19 cellular contexts compared by ENCODE assay signal in the genomic region with DNA sequence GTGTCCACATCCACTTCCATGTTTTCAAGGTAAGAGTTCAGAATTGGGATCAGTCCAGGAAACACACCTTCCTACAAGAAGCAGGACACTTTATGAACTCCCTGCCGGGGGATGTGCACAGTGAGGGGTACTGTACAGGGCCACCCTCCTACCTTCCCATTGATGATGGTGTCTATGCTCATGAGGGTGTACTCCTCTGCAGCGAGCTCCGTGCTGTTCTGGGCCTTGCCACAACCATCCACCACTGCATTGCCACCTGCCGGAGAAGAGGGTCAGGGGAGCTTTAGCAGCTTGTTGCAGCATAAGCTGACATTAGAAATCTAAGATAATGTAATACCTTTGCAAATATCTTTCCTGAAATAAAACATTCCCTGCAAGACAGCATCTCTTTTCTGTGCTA. TPM values are rescaled to one million over a fixed set of nuclear protein-coding genes. Genes with fewer than 3 reads are reported as not detected.
A peak's percentile ranks its signal among the peaks of the same experiment; 100 is the strongest.
DNase-seq lines count a peak whose midpoint lies in the region; ATAC-seq, FAIRE-seq and TF ChIP-seq lines count a peak whose summit lies in the region.
"Had no signal": no experiment of that assay in that cellular context is flagged by ENCODE, and none has a peak within 500 bp of the region (broad histone marks: within the 10 kb centered on the region; RNA-seq: fewer than 3 reads in every experiment).

No MANE protein-coding gene starts in this region.

- no peak overlapping the region; the same call in 1 of the 2 replicates for H4K5ac ChIP-seq in IMR-90 (ENCODE audit: low read depth, low read length)

- no peak for TF ChIP-seq CTCF in A549 (IDR thresholded peaks at IDR 0.05)
- no peak for TF ChIP-seq CTCF in IMR-90 (conservative IDR thresholded peaks at IDR 0.05; ENCODE audit: low read depth, low read length)
- 0 out of 2 replicates have a peak, but pooled peaks have one; percentile 4 for TF ChIP-seq CTCF in WERI-Rb-1 (IDR thresholded peaks at IDR 0.05; ENCODE audit: low read depth, low read length)
- no peak for TF ChIP-seq CTCF in gastrocnemius medialis (IDR thresholded peaks at IDR 0.05 in 4 of 5, conservative IDR thresholded peaks at IDR 0.05 in 1 of 5)

- H4K8ac ChIP-seq in IMR-90 (ENCODE audit: low read depth in 2 of 2, low read length in 2 of 2) (no peak overlapping the region), trophoblast cell (ENCODE audit: low read depth, low read length) (no peak overlapping the region)

- TF ChIP-seq RAD21 in A549 (conservative IDR thresholded peaks at IDR 0.05 in 1 of 2, IDR thresholded peaks at IDR 0.05 in 1 of 2) (no peak), IMR-90 (IDR thresholded peaks at IDR 0.05; ENCODE audit: low read length) (no peak)

- H2AK5ac ChIP-seq in IMR-90 (ENCODE audit: low read depth, low read length) (peak overlapping the region; percentile 13; the same call in 1 of the 2 replicates), trophoblast cell (ENCODE audit: low read length) (no peak overlapping the region)

- H3K23ac ChIP-seq in IMR-90 (ENCODE audit: low read depth, low read length) (no peak overlapping the region), trophoblast cell (ENCODE audit: low read length) (peak overlapping the region; percentile 4)

- no peak for TF ChIP-seq POLR2A in A549 (IDR thresholded peaks at IDR 0.05; ENCODE audit: low read length)
- no peak for TF ChIP-seq POLR2A in IMR-90 (IDR thresholded peaks at IDR 0.05; ENCODE audit: low read depth, low read length)
- no peak for TF ChIP-seq POLR2A in gastrocnemius medialis (IDR thresholded peaks at IDR 0.05)

- no peak overlapping the region for H3K18ac ChIP-seq in IMR-90 (ENCODE audit: low read depth, low read length)
- no peak overlapping the region for H3K18ac ChIP-seq in trophoblast cell (ENCODE audit: low read length)

- H3K4me1 ChIP-seq in A549 (peaks cover 60% of the 10 kb centered on the region), IMR-90 (ENCODE audit: control insufficient read depth, insufficient read depth, low read length) (peaks cover 20% of the 10 kb centered on the region), trophoblast cell (ENCODE audit: control insufficient read depth in 1 of 2, insufficient read depth in 2 of 2, low read length in 2 of 2) (no peaks in the 10 kb centered on the region), gastrocnemius medialis (no peaks in the 10 kb centered on the region)
- H3K4me1 ChIP-seq: BLaER1, Caco-2 had no signal

- peaks cover 13% of the 10 kb centered on the region for H3K9me1 ChIP-seq in IMR-90 (ENCODE audit: insufficient read depth, low read length)

- ATAC-seq in A549: peak; percentile 11 to 19; a peak in 3 of 6 replicates
- ATAC-seq in IMR-90 (ENCODE audit: low read depth): no peak
- ATAC-seq in gastrocnemius medialis: no peak
- ATAC-seq: CD8-positive, alpha-beta T cell; GM23338; HCT116 had no signal

- no peak for FAIRE-seq in A549 (lab: Jason Lieb, UNC)
- FAIRE-seq: G401.6, GM12892 had no signal

- no peak overlapping the region for H3K9ac ChIP-seq in IMR-90 (ENCODE audit: low read depth, low read length)
- H3K9ac ChIP-seq in trophoblast cell (ENCODE audit: low read length): no peak overlapping the region
- H3K9ac ChIP-seq: BLaER1 had no signal

- H2BK20ac ChIP-seq in IMR-90 (ENCODE audit: low read depth, low read length): no peak overlapping the region

- H3K4ac ChIP-seq in IMR-90 (ENCODE audit: low read depth, low read length) (no peak overlapping the region), trophoblast cell (ENCODE audit: low read depth, low read length) (no peak overlapping the region)

- H3K36me3 ChIP-seq in IMR-90 (ENCODE audit: control insufficient read depth, insufficient read depth, low read length): peaks cover 29% of the 10 kb centered on the region
- H3K36me3 ChIP-seq in WERI-Rb-1: peaks cover 44% of the 10 kb centered on the region
- H3K36me3 ChIP-seq in trophoblast cell (ENCODE audit: control insufficient read depth in 1 of 2, insufficient read depth in 2 of 2, low read length in 2 of 2): peaks cover 8 to 17% of the 10 kb centered on the region in 2 experiments
- peaks cover 0 to 74% of the 10 kb centered on the region in 2 donors for H3K36me3 ChIP-seq in gastrocnemius medialis

- H2BK12ac ChIP-seq in trophoblast cell (ENCODE audit: low read length): no peak overlapping the region

- H3K4me2 ChIP-seq in A549 (peak overlapping the region; percentile 12; the same call in 1 of the 3 replicates), IMR-90 (ENCODE audit: low read depth, low read length) (no peak overlapping the region), trophoblast cell (ENCODE audit: low read length) (no peak overlapping the region)
- H3K4me2 ChIP-seq: BLaER1, GM23338 had no signal

- no TSS peak for BruUV-seq in IMR-90 (replicated peaks; lab: Mats Ljungman, UMichigan)

- no peak overlapping the region for H3K4me3 ChIP-seq in A549
- no peak overlapping the region for H3K4me3 ChIP-seq in IMR-90 (ENCODE audit: insufficient read depth, low read depth, low read length)
- no peak overlapping the region for H3K4me3 ChIP-seq in WERI-Rb-1 (ENCODE audit: low read depth, low read length)
- H3K4me3 ChIP-seq in trophoblast cell (ENCODE audit: low read depth, low read length): no peak overlapping the region
- no peak overlapping the region for H3K4me3 ChIP-seq in gastrocnemius medialis
- H3K4me3 ChIP-seq: BLaER1, GM23338 had no signal

- no peak overlapping the region for H3K14ac ChIP-seq in IMR-90 (replicated peaks; ENCODE audit: low read depth, low read length)
- H3K14ac ChIP-seq in trophoblast cell (ENCODE audit: low read length): no peak overlapping the region

- H2BK120ac ChIP-seq in IMR-90 (ENCODE audit: low read depth, low read length): no peak overlapping the region
- no peak overlapping the region for H2BK120ac ChIP-seq in trophoblast cell (ENCODE audit: insufficient read depth, low read length, poor library complexity)

- H3K27me3 ChIP-seq in IMR-90 (ENCODE audit: control insufficient read depth, insufficient read depth, low read length): no peaks in the 10 kb centered on the region
- H3K27me3 ChIP-seq in WERI-Rb-1 (ENCODE audit: insufficient read depth, low read depth, severe bottlenecking): no peaks in the 10 kb centered on the region
- no peaks in the 10 kb centered on the region for H3K27me3 ChIP-seq in trophoblast cell (ENCODE audit: insufficient read depth, low read length)
- H3K27me3 ChIP-seq in gastrocnemius medialis: no peaks in the 10 kb centered on the region
- H3K27me3 ChIP-seq: BLaER1 had no signal

- no peaks in the 10 kb centered on the region for H4K20me1 ChIP-seq in IMR-90 (ENCODE audit: insufficient read depth, low read length)
- H4K20me1 ChIP-seq: BLaER1 had no signal

- intact Hi-C loops in IMR-90 (cut with micrococcal nuclease) (no loop called here), gastrocnemius medialis (cut with DNase I; ENCODE audit: low total_unique reads) (no loop called here)

- no peaks in the 10 kb centered on the region for H3K79me2 ChIP-seq in trophoblast cell (ENCODE audit: control insufficient read depth, insufficient read depth, low read length, poor library complexity)

- H3K9me3 ChIP-seq in A549: no peaks in the 10 kb centered on the region
- no peaks in the 10 kb centered on the region for H3K9me3 ChIP-seq in IMR-90 (ENCODE audit: control insufficient read depth, insufficient read depth, low read length)
- H3K9me3 ChIP-seq in WERI-Rb-1 (ENCODE audit: severe bottlenecking): no peaks in the 10 kb centered on the region
- H3K9me3 ChIP-seq in trophoblast cell (ENCODE audit: insufficient read depth, low read depth, low read length): no peaks in the 10 kb centered on the region
- H3K9me3 ChIP-seq in gastrocnemius medialis: no peaks in the 10 kb centered on the region
- H3K9me3 ChIP-seq: BLaER1, Caco-2 had no signal

- no peak overlapping the region for H2BK15ac ChIP-seq in IMR-90 (ENCODE audit: low read depth, low read length)

- H2AFZ ChIP-seq in IMR-90 (replicated peaks; ENCODE audit: low read length, poor library complexity): no peak overlapping the region
- H2AFZ ChIP-seq in trophoblast cell (ENCODE audit: insufficient read depth, low read length, poor library complexity): no peak overlapping the region
- H2AFZ ChIP-seq: GM23338 had no signal

- TF ChIP-seq EP300 in A549 (IDR thresholded peaks at IDR 0.05): no peak

- WGBS in A549 (ENCODE audit: missing lambda C conversion rate): 81% methylated on average over 4 of the region's 4 CpGs
- no CpG with 5 or more reads among the region's 4 CpGs for WGBS in IMR-90 (ENCODE audit: extremely low coverage in 2 of 2, insufficient read length in 1 of 2), 2 experiments
- no CpG with 5 or more reads among the region's 4 CpGs for WGBS in trophoblast cell (ENCODE audit: extremely low coverage, insufficient coverage, insufficient read length)

- POLR2A ChIA-PET in A549 (lab: Yijun Ruan, JAX) (no interaction called here), IMR-90 (lab: Charles Lee; ENCODE audit: unreplicated experiment) (no interaction called here)

- dilution Hi-C loops in IMR-90 (cut with HindIII; ENCODE audit: low sequenced_read_pairs, unreplicated experiment): no loop called here

- no peak for DNase-seq in A549 (ENCODE audit: low read depth in 1 of 2, low spot score in 1 of 2)
- no peak for DNase-seq in IMR-90
- no peak for DNase-seq in WERI-Rb-1
- DNase-seq in trophoblast cell: no peak
- no peak for DNase-seq in pons (ENCODE audit: low spot score)
- no peak for DNase-seq in activated CD4-positive, CD25-positive, alpha-beta regulatory T cell (lab: John Stamatoyannopoulos, UW)
- no peak for DNase-seq in gastrocnemius medialis
- DNase-seq: Caco-2; CD4-positive, CD25-positive, alpha-beta regulatory T cell; CD8-positive, alpha-beta T cell; DMS153; DND-41; H9 had no signal

- H2BK5ac ChIP-seq in IMR-90 (ENCODE audit: low read depth, low read length, poor library complexity, severe bottlenecking) (no peak overlapping the region), trophoblast cell (ENCODE audit: low read depth, low read length, poor library complexity) (no peak overlapping the region)

- H4K91ac ChIP-seq in IMR-90 (ENCODE audit: insufficient read depth, low read depth, low read length) (no peak overlapping the region), trophoblast cell (ENCODE audit: low read depth, low read length) (no peak overlapping the region)

- in situ Hi-C loops in IMR-90 (cut with MboI; ENCODE audit: low sequenced_read_pairs): no loop called here
- in situ Hi-C loops in gastrocnemius medialis (cut with MboI; ENCODE audit: low sequenced_read_pairs in 4 of 4): no loop called here

- no peak overlapping the region for H2AK9ac ChIP-seq in IMR-90 (replicated peaks; ENCODE audit: low read depth, low read length, poor library complexity)

- H4K12ac ChIP-seq in trophoblast cell (ENCODE audit: low read depth, low read length): no peak overlapping the region

- CTCF ChIA-PET in A549 (lab: Yijun Ruan, JAX): interaction anchor here (0.9 to 1.6 kb wide), 3 partner anchors 226 to 329 kb away, joined by 3 to 4 read pairs (median 4); no protein-coding TSS in a partner anchor
- CTCF ChIA-PET in IMR-90 (lab: Yijun Ruan, JAX): interaction anchor here (0.6 kb wide), 1 partner anchor 14 kb away, joined by 3 read pairs; no protein-coding TSS in a partner anchor

- no peak overlapping the region for H3K56ac ChIP-seq in IMR-90 (ENCODE audit: extremely low read depth, insufficient read depth, low read length)

- H3K79me1 ChIP-seq in IMR-90 (ENCODE audit: low read depth in 1 of 2, low read length in 2 of 2): peaks cover 0 to 3% of the 10 kb centered on the region in 2 experiments; a peak in 1 of 4 replicates
- H3K79me1 ChIP-seq in trophoblast cell (ENCODE audit: low read length): peaks cover 2% of the 10 kb centered on the region

- H3K27ac ChIP-seq in A549: peak overlapping the region; percentile 34 to 44; a peak in 1 of 6 replicates
- H3K27ac ChIP-seq in IMR-90 (ENCODE audit: insufficient read depth, low read length): no peak overlapping the region
- H3K27ac ChIP-seq in WERI-Rb-1: no peak overlapping the region
- no peak overlapping the region for H3K27ac ChIP-seq in trophoblast cell (ENCODE audit: low read depth, low read length)
- H3K27ac ChIP-seq in gastrocnemius medialis: no peak overlapping the region
- H3K27ac ChIP-seq: BLaER1, C4-2B had no signal

RNA-seq across cellular contexts. Expression of a gene that starts 44.8 kb away (rescaled TPM):
- polyA plus RNA-seq in A549 (2011; rRNA removed) (180 and 187 TPM in 2 replicates), A549 (2017; fragmentation: RNase III; extraction: RNeasy Plus Mini Kit Qiagen cat#74134 plus additional on column Dnase treatment) (108 to 116 TPM (median 113 TPM) in 3 replicates), IMR-90 (2012; rRNA removed) (10.0 and 14.2 TPM in 2 replicates)
- 58.4 and 61.4 TPM in 2 replicates for polyA plus RNA-seq in A549 (2012; cell fraction: cytosol; rRNA removed)
- polyA plus RNA-seq in A549 (2012; cell fraction: nucleus; rRNA removed): 52.9 and 73.3 TPM in 2 replicates
- 131 and 152 TPM in 2 replicates for polyA minus RNA-seq in A549 (2011; rRNA and poly(A)+ RNA removed)
- total RNA-seq in IMR-90 (2012; rRNA removed) (20.8 and 24.2 TPM in 2 replicates), gastrocnemius medialis (10 to 100 TPM; 16.4 to 29.0 (median 20.5) TPM)
- polyA plus RNA-seq in IMR-90 (2012; cell fraction: cytosol; rRNA removed): 2.5 and 2.8 TPM in 2 replicates
- polyA plus RNA-seq in IMR-90 (2012; cell fraction: nucleus; rRNA removed; ENCODE audit: low replicate concordance): 4.8 and 35.5 TPM in 2 replicates
- 18.0 and 18.7 TPM in 2 replicates for polyA plus RNA-seq in trophoblast cell (2013)

Comparison
In these comparisons a context has a peak if more than half of its experiments do, and no peak if none do; other contexts are left out.
1. ATAC-seq: peak in A549 (2 of 2); none in IMR-90 (single experiment) and gastrocnemius medialis (0 of 2).
2. H3K27ac ChIP-seq: peak in A549 (2 of 2); none in IMR-90 (single experiment), WERI-Rb-1 (single experiment), trophoblast cell (single experiment) and gastrocnemius medialis (0 of 4).